24 cellular contexts compared by ENCODE assay signal in genomic region chr6:80733645-80734044, GRCh38.
"Had no signal": no experiment of that assay in that cellular context is flagged by ENCODE, and none has a peak within 500 bp of the region (broad histone marks: within the 10 kb centered on the region; RNA-seq: fewer than 3 reads in every experiment).

No MANE protein-coding gene starts in this region.

- H3K36me3 ChIP-seq: ascending aorta, esophagus squamous epithelium, left lung, lower lobe of right lung, transverse colon had no signal

- H3K4me1 ChIP-seq: ascending aorta, esophagus squamous epithelium, left lung, lower lobe of right lung, testis, transverse colon had no signal

- H3K4me3 ChIP-seq: ascending aorta, esophagus squamous epithelium, left lung, lower lobe of right lung, testis, transverse colon had no signal

- H3K27me3 ChIP-seq: ascending aorta, esophagus squamous epithelium, left lung, testis, transverse colon had no signal

- H3K27ac ChIP-seq: ascending aorta, epithelial cell of prostate, esophagus squamous epithelium, left lung, lower lobe of right lung, testis, transverse colon had no signal

- FAIRE-seq: bronchial epithelial cell, endometrium, frontal cortex had no signal

- DNase-seq: activated CD4-positive, alpha-beta T cell treated with anti-CD3 and anti-CD28 coated beads for 48 hours; activated CD4-positive, alpha-beta T cell treated with anti-CD3 and anti-CD28 coated beads, Interleukin-2, amount 50 U/mL, for 48 hours; activated CD4-positive, CD25-positive, alpha-beta regulatory T cell; activated CD8-positive, alpha-beta memory T cell treated with anti-CD3 and anti-CD28 coated beads for 24 hours; activated effector memory CD4-positive, alpha-beta T cell treated with Interleukin-2 at 50 U/mL for 16 hours; activated naive CD4-positive, alpha-beta T cell treated with anti-CD3 and anti-CD28 coated beads for 36 hours; activated naive CD8-positive, alpha-beta T cell treated with anti-CD3 and anti-CD28 coated beads for 36 hours; effector CD8-positive, alpha-beta T cell; esophagus squamous epithelium; left lung; lower lobe of right lung; mesenchymal stem cell; naive thymus-derived CD8-positive, alpha-beta T cell; right cardiac atrium; stimulated activated CD4-positive, alpha-beta T cell treated with anti-CD3 and anti-CD28 coated beads, Interleukin-12 subunit alpha, Interleukin-12 subunit beta, amount 100 ng/mL, for 4 hours; stimulated activated CD4-positive, alpha-beta T cell treated with anti-CD3 and anti-CD28 coated beads, Interleukin-4, amount 100 ng/mL, for 1 hour; stimulated activated naive CD8-positive, alpha-beta T cell treated with anti-CD3 and anti-CD28 coated beads, Interleukin-15, Interleukin-2, amounts not matched to agents 100 U/mL and 50 U/mL, for 24 hours; testis; transverse colon had no signal

- H3K9me3 ChIP-seq: ascending aorta, esophagus squamous epithelium, left lung, lower lobe of right lung, testis, transverse colon had no signal

- ATAC-seq: left lung; lower lobe of right lung; naive thymus-derived CD8-positive, alpha-beta T cell; right cardiac atrium; stimulated activated naive CD8-positive, alpha-beta T cell treated with anti-CD3 and anti-CD28 coated beads, Interleukin-15, Interleukin-2, amounts not matched to agents 100 U/mL and 50 U/mL, for 24 hours had no signal
